ENCODE assay signal across 8 cellular contexts in the genomic region with DNA sequence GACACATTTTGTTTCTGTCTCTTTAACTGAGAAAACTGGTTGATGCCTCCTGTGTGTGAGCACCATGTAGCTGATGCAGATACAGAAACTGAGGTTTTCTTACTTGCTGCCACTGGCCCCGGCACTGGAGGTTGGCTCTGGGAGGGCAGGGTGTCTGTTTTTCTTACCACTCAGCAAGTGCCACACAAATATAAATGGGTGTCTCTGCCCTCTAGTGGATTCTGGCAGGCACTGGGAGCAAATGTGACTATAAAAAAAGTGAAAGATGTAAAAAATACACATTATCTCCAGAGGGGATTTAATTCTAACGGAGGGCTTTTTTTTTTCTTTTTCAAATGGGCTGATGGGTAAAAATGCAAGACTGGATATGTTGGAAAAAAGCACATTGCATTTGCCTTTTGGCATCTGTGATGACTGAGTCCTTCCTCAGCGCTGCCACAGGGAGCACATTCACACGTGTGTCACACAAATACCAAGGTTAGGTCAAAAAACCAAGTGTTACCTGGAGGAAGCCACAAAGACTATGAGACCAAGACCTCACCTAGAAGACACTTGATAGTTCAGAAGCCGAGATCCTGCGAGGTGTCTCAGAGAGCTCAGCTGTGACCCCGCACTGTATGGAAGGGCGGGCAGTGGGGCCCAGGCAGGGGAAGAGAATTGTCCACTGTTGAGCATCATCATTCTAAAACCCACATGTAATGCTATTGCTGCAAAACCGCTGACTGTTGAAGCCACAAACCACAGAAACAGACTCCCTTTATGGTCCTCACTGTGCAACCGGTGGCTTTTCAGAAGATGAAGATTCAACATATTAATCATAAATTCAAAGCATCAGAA. TPM values are rescaled to one million over a fixed set of nuclear protein-coding genes. Genes with fewer than 3 reads are reported as not detected.
A peak's percentile ranks its signal among the peaks of the same experiment; 100 is the strongest.
DNase-seq lines count a peak whose midpoint lies in the region; ATAC-seq and TF ChIP-seq lines count a peak whose summit lies in the region.

No MANE protein-coding gene starts in this region.

- ATAC-seq in HG03175 (IDR thresholded peaks at IDR 0.05; ENCODE audit: unreplicated experiment) (peak; percentile 94), HG02970 (IDR thresholded peaks at IDR 0.05; ENCODE audit: low FRiP score, unreplicated experiment) (no peak)

- POLR2A ChIA-PET in activated CD4-positive, alpha-beta memory T cell treated with anti-CD3 and anti-CD28 coated beads, Interleukin-2, amount 10 ng/mL, durations not matched to agents 7 days and 5 days (lab: Charles Lee) = no interaction called here

- peak overlapping the region; percentile 69 for H3K27ac Mint-ChIP-seq in activated CD4-positive, alpha-beta memory T cell treated with anti-CD3 and anti-CD28 coated beads, Interleukin-2, amount 10 ng/mL, durations not matched to agents 7 days and 5 days
- no peak overlapping the region for H3K27ac Mint-ChIP-seq in nephron progenitor cell

- peaks cover 49% of the 10 kb centered on the region for H3K4me1 Mint-ChIP-seq in activated CD4-positive, alpha-beta memory T cell treated with anti-CD3 and anti-CD28 coated beads, Interleukin-2, amount 10 ng/mL, durations not matched to agents 7 days and 5 days
- peaks cover 13% of the 10 kb centered on the region for H3K4me1 Mint-ChIP-seq in nephron progenitor cell

- no peaks in the 10 kb centered on the region for H3K9me3 Mint-ChIP-seq in activated CD4-positive, alpha-beta memory T cell treated with anti-CD3 and anti-CD28 coated beads, Interleukin-2, amount 10 ng/mL, durations not matched to agents 7 days and 5 days
- H3K9me3 Mint-ChIP-seq in nephron progenitor cell = no peaks in the 10 kb centered on the region

- peak; percentile 56 for TF ChIP-seq CTCF in nephron progenitor cell (IDR thresholded peaks at IDR 0.05)

- H3K4me3 Mint-ChIP-seq in activated CD4-positive, alpha-beta memory T cell treated with anti-CD3 and anti-CD28 coated beads, Interleukin-2, amount 10 ng/mL, durations not matched to agents 7 days and 5 days = peak overlapping the region; percentile 11
- no peak overlapping the region for H3K4me3 Mint-ChIP-seq in nephron progenitor cell

- CTCF ChIA-PET in activated CD4-positive, alpha-beta memory T cell treated with anti-CD3 and anti-CD28 coated beads, Interleukin-2, amount 10 ng/mL, durations not matched to agents 7 days and 5 days (lab: Charles Lee) = interaction anchor here (1.3 to 3.2 kb wide), 4 partner anchors 19 to 86 kb away, joined by 3 to 12 read pairs (median 10); a partner anchor contains a TSS

- peak; percentile 37 for DNase-seq in CMK (ENCODE audit: low read depth)
- peak; percentile 28 for DNase-seq in GM19238 (ENCODE audit: insufficient read length, low spot score)
- peak; percentile 68 for DNase-seq in NCI-H460 (ENCODE audit: extremely low read depth, low read depth)
- DNase-seq in activated CD4-positive, alpha-beta memory T cell treated with anti-CD3 and anti-CD28 coated beads, Interleukin-2, amount 10 ng/mL, durations not matched to agents 7 days and 5 days = peak; percentile 73
- peak; percentile 85 for DNase-seq in erythroblast (lab: John Stamatoyannopoulos, UW)
- DNase-seq in nephron progenitor cell = peak; percentile 30

- no peak for TF ChIP-seq POLR2A in erythroblast (IDR thresholded peaks at IDR 0.05; ENCODE audit: low read length)

- peaks cover 6% of the 10 kb centered on the region for H3K27me3 Mint-ChIP-seq in activated CD4-positive, alpha-beta memory T cell treated with anti-CD3 and anti-CD28 coated beads, Interleukin-2, amount 10 ng/mL, durations not matched to agents 7 days and 5 days
- no peaks in the 10 kb centered on the region for H3K27me3 Mint-ChIP-seq in nephron progenitor cell (ENCODE audit: low read depth, poor library complexity)

- H3K36me3 Mint-ChIP-seq in activated CD4-positive, alpha-beta memory T cell treated with anti-CD3 and anti-CD28 coated beads, Interleukin-2, amount 10 ng/mL, durations not matched to agents 7 days and 5 days (ENCODE audit: low read depth) = peaks cover 29% of the 10 kb centered on the region
- H3K36me3 Mint-ChIP-seq in nephron progenitor cell (ENCODE audit: low read depth) = peaks cover 30% of the 10 kb centered on the region

RNA-seq across cellular contexts. Expression of a gene that starts 18.9 kb away (rescaled TPM):
- total RNA-seq in NCI-H460 (2014; rRNA removed; shearing (Covaris generic)) = 4.1 and 7.5 TPM in 2 replicates
- polyA plus RNA-seq in NCI-H460 (2014; cell fraction: nucleus; rRNA removed) = 8.5 and 9.1 TPM in 2 replicates
- total RNA-seq in activated CD4-positive, alpha-beta memory T cell treated with anti-CD3 and anti-CD28 coated beads, Interleukin-2, amount 10 ng/mL, durations not matched to agents 7 days and 5 days = 1 to 10 TPM; 6.3 to 6.4 TPM

Comparison
In these comparisons a context has a peak if more than half of its experiments do, and no peak if none do; other contexts are left out.
1. DNase-seq: peak in every context shown above with its lines; median percentile 85 in erythroblast; 73 in activated CD4-positive, alpha-beta memory T cell treated with anti-CD3 and anti-CD28 coated beads, Interleukin-2, amount 10 ng/mL, durations not matched to agents 7 days and 5 days; 68 in NCI-H460; 37 in CMK; 30 in nephron progenitor cell; 28 in GM19238.